ENCODE assay signal across 9 cellular contexts in genomic region chr5:66828046-66828550, GRCh38.
DNase-seq lines count a peak whose midpoint lies in the region; ATAC-seq, FAIRE-seq and TF ChIP-seq lines count a peak whose summit lies in the region.
"Had no signal": no experiment of that assay in that cellular context is flagged by ENCODE, and none has a peak within 500 bp of the region (broad histone marks: within the 10 kb centered on the region; RNA-seq: fewer than 3 reads in every experiment).

No MANE protein-coding gene starts in this region.

- no peaks in the 10 kb centered on the region for H3K9me3 ChIP-seq in muscle layer of duodenum (ENCODE audit: control insufficient read depth in 1 of 2, low read length in 2 of 2)

- H3K4me3 ChIP-seq in dorsolateral prefrontal cortex, result peak overlapping the region; percentile 42 to 76 (median 61)
- H3K4me3 ChIP-seq in muscle layer of duodenum (ENCODE audit: low read depth in 1 of 2, low read length in 2 of 2), result peak overlapping the region; percentile 62 to 77

- H3K27ac Mint-ChIP-seq in Calu3 (ENCODE audit: unreplicated experiment), result no peak overlapping the region

- BruUV-seq in Calu3 (replicated peaks; lab: Mats Ljungman, UMichigan), result no TSS peak

- H3K27me3 ChIP-seq in dorsolateral prefrontal cortex, result no peaks in the 10 kb centered on the region
- no peaks in the 10 kb centered on the region for H3K27me3 ChIP-seq in muscle layer of duodenum (ENCODE audit: low read depth, low read length)

- no peaks in the 10 kb centered on the region for H3K9me3 Mint-ChIP-seq in Calu3 (ENCODE audit: low read depth, unreplicated experiment)

- H3K27ac ChIP-seq in dorsolateral prefrontal cortex, result peak overlapping the region in 34 of 59 donors; percentile 2 to 78 (median 38)
- H3K27ac ChIP-seq in muscle layer of duodenum (ENCODE audit: low read length), result peak overlapping the region; percentile 0

- intact Hi-C loops in Calu3 (cut with micrococcal nuclease; ENCODE audit: unreplicated experiment) (no loop called here), dorsolateral prefrontal cortex (cut with DNase I) (no loop called here)

- peak; percentile 45 for ATAC-seq in HG03175 (IDR thresholded peaks at IDR 0.05; ENCODE audit: unreplicated experiment)

- CTCF ChIA-PET in Calu3 (lab: Charles Lee), result interaction anchor here (1.8 kb wide), 1 partner anchor 159 kb away, joined by 3 read pairs; no protein-coding TSS in a partner anchor

- peaks cover 28% of the 10 kb centered on the region for H3K4me1 Mint-ChIP-seq in Calu3 (ENCODE audit: low read depth, unreplicated experiment)

- TF ChIP-seq CTCF in Calu3 (IDR thresholded peaks at IDR 0.05; ENCODE audit: unreplicated experiment), result no peak
- TF ChIP-seq CTCF in dorsolateral prefrontal cortex (IDR thresholded peaks at IDR 0.05 in 54 of 56, conservative IDR thresholded peaks at IDR 0.05 in 2 of 56; ENCODE audit: low read depth in 1 of 56, partially characterized antibody in 56 of 56), result no peak

- H3K27me3 Mint-ChIP-seq in Calu3 (ENCODE audit: unreplicated experiment), result no peaks in the 10 kb centered on the region

- no peak for FAIRE-seq in urothelium cell line (lab: Jason Lieb, UNC)
- FAIRE-seq: colon had no signal

- peak overlapping the region; percentile 70 for H3K4me3 Mint-ChIP-seq in Calu3 (ENCODE audit: low read depth, unreplicated experiment)

- peaks cover 4% of the 10 kb centered on the region for H3K36me3 Mint-ChIP-seq in Calu3 (ENCODE audit: insufficient read depth, unreplicated experiment)

- H3K36me3 ChIP-seq in muscle layer of duodenum (ENCODE audit: control insufficient read depth in 1 of 2, insufficient read depth in 2 of 2, low read length in 2 of 2), result no peaks in the 10 kb centered on the region

- DNase-seq in Calu3, result no peak
- peak in 3 of 10 donors; percentile 7 to 44 (median 19) for DNase-seq in dorsolateral prefrontal cortex
- DNase-seq in NCI-H446 (lab: John Stamatoyannopoulos, UW), result no peak
- DNase-seq in urothelium cell line (ENCODE audit: low spot score), result no peak
- DNase-seq in activated effector memory CD4-positive, alpha-beta T cell treated with Interleukin-2 at 50 U/mL for 16 hours, result no peak
- DNase-seq in ureter (ENCODE audit: low spot score), result no peak

- H3K4me1 ChIP-seq in muscle layer of duodenum (ENCODE audit: control insufficient read depth in 1 of 2, insufficient read depth in 2 of 2, low read length in 2 of 2), result peaks cover 0 to 3% of the 10 kb centered on the region in 2 donors
